ENCODE assay signal across 24 cellular contexts in the genomic region with DNA sequence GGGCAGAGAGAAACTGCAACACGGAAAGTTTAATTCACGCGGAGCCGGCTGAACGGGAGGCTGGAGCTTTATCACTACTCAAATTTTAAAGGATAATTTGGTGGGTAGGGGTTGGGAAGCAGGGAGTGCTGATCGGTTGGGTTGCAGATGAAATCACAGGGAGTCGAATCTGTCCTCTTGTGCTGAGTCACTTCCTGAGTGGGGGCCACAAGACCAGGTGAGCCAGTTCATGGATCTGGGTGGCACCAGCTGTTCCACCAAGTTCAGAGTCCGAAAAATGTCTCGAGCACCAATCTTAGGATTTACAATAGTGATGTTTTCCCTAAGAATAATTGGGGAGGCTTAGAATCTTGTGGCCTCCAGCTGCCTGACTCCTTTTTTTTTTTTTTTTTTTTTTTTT. TPM values are rescaled to one million over a fixed set of nuclear protein-coding genes. Genes with fewer than 3 reads are reported as not detected.
"Had no signal": no experiment of that assay in that cellular context is flagged by ENCODE, and none has a peak within 500 bp of the region (broad histone marks: within the 10 kb centered on the region; RNA-seq: fewer than 3 reads in every experiment).

No MANE protein-coding gene starts in this region.

- H3K4me3 Mint-ChIP-seq: activated CD4-positive, alpha-beta T cell treated with anti-CD3 and anti-CD28 coated beads, Interleukin-2, amount 10 ng/mL, durations not matched to agents 7 days and 5 days; activated CD8-positive, alpha-beta T cell treated with anti-CD3 and anti-CD28 coated beads, Interleukin-2, amount 10 ng/mL, durations not matched to agents 7 days and 5 days; activated naive CD4-positive, alpha-beta T cell treated with anti-CD3 and anti-CD28 coated beads, Interleukin-2, amount 50 U/mL, for 24 hours; activated T-cell treated with anti-CD3 and anti-CD28 coated beads, Interleukin-2, amount 50 U/mL, for 4 hours; memory B cell; neural crest cell; T-helper 1 cell treated with Interleukin-12 subunit alpha and Interleukin-12 subunit beta and Interleukin-4 antibody, amounts not matched to agents 30 μg/mL and 1 μg/mL, for 36 hours had no signal

- H3K9me3 Mint-ChIP-seq: activated CD4-positive, alpha-beta T cell treated with anti-CD3 and anti-CD28 coated beads, Interleukin-2, amount 10 ng/mL, durations not matched to agents 7 days and 5 days; activated naive CD4-positive, alpha-beta T cell treated with anti-CD3 and anti-CD28 coated beads, Interleukin-2, amount 50 U/mL, for 24 hours; activated T-cell treated with anti-CD3 and anti-CD28 coated beads, Interleukin-2, amount 50 U/mL, for 4 hours; memory B cell; T-helper 1 cell treated with Interleukin-12 subunit alpha and Interleukin-12 subunit beta and Interleukin-4 antibody, amounts not matched to agents 30 μg/mL and 1 μg/mL, for 36 hours had no signal

- H3K4me1 ChIP-seq: ascending aorta, gastroesophageal sphincter, heart left ventricle, left lung, thyroid gland had no signal

- H3K27me3 ChIP-seq: ascending aorta had no signal

- H3K27ac ChIP-seq: ascending aorta, esophagus muscularis mucosa, gastroesophageal sphincter, heart left ventricle, left lung, thyroid gland had no signal

- DNase-seq: activated CD4-positive, alpha-beta T cell treated with anti-CD3 and anti-CD28 coated beads, Interleukin-2, amount 10 ng/mL, durations not matched to agents 7 days and 5 days; activated CD8-positive, alpha-beta T cell treated with anti-CD3 and anti-CD28 coated beads, Interleukin-2, amount 10 ng/mL, durations not matched to agents 7 days and 5 days; activated T-cell treated with anti-CD3 and anti-CD28 coated beads, Interleukin-2, amount 50 U/mL, for 4 hours; effector CD8-positive, alpha-beta T cell; heart left ventricle; mucosa of descending colon; naive B cell; stimulated activated CD4-positive, alpha-beta T cell treated with anti-CD3 and anti-CD28 coated beads, Interleukin-2, amount 100 ng/mL, for 24 hours; stimulated activated naive CD4-positive, alpha-beta T cell treated with Interleukin-2 at 50 U/mL for 16 hours; thyroid gland had no signal

- H3K9me3 ChIP-seq: ascending aorta, esophagus muscularis mucosa, gastroesophageal sphincter, heart left ventricle, left lung, mucosa of descending colon, thyroid gland had no signal

- H3K36me3 Mint-ChIP-seq: activated naive CD4-positive, alpha-beta T cell treated with anti-CD3 and anti-CD28 coated beads, Interleukin-2, amount 50 U/mL, for 24 hours; memory B cell; naive B cell had no signal

- H3K27ac Mint-ChIP-seq: activated CD4-positive, alpha-beta T cell treated with anti-CD3 and anti-CD28 coated beads, Interleukin-2, amount 10 ng/mL, durations not matched to agents 7 days and 5 days; activated CD8-positive, alpha-beta T cell treated with anti-CD3 and anti-CD28 coated beads, Interleukin-2, amount 10 ng/mL, durations not matched to agents 7 days and 5 days; activated naive CD4-positive, alpha-beta T cell treated with anti-CD3 and anti-CD28 coated beads, Interleukin-2, amount 50 U/mL, for 24 hours; memory B cell; naive B cell; T-helper 1 cell treated with Interleukin-12 subunit alpha and Interleukin-12 subunit beta and Interleukin-4 antibody, amounts not matched to agents 30 μg/mL and 1 μg/mL, for 36 hours had no signal

- H3K4me3 ChIP-seq: ascending aorta, esophagus muscularis mucosa, gastroesophageal sphincter, heart left ventricle, left lung, mucosa of descending colon, thyroid gland had no signal

- H3K36me3 ChIP-seq: ascending aorta, esophagus muscularis mucosa, gastroesophageal sphincter, heart left ventricle, left lung, thyroid gland had no signal

RNA-seq across cellular contexts. Expression of a gene that starts 3.6 kb away (rescaled TPM):
- total RNA-seq: activated CD4-positive, alpha-beta T cell treated with anti-CD3 and anti-CD28 coated beads, Interleukin-2, amount 10 ng/mL, durations not matched to agents 7 days and 5 days; activated CD8-positive, alpha-beta T cell treated with anti-CD3 and anti-CD28 coated beads, Interleukin-2, amount 10 ng/mL, durations not matched to agents 7 days and 5 days; activated T-cell treated with anti-CD3 and anti-CD28 coated beads, Interleukin-2, amount 50 U/mL, for 4 hours; ascending aorta; cerebellum; esophagus muscularis mucosa; gastroesophageal sphincter; heart left ventricle; kidney epithelial cell; left lung; neural crest cell; posterior vena cava; subcutaneous adipose tissue; thyroid gland; urinary bladder had no signal
- polyA plus RNA-seq: heart left ventricle had no signal

RNA-seq across cellular contexts. Expression of a gene that starts 6.9 kb away (rescaled TPM):
- total RNA-seq: activated CD4-positive, alpha-beta T cell treated with anti-CD3 and anti-CD28 coated beads, Interleukin-2, amount 10 ng/mL, durations not matched to agents 7 days and 5 days; activated CD8-positive, alpha-beta T cell treated with anti-CD3 and anti-CD28 coated beads, Interleukin-2, amount 10 ng/mL, durations not matched to agents 7 days and 5 days; activated T-cell treated with anti-CD3 and anti-CD28 coated beads, Interleukin-2, amount 50 U/mL, for 4 hours; ascending aorta; left lung; omental fat pad; posterior vena cava had no signal
- polyA plus RNA-seq: heart left ventricle had no signal
